In the genomic region with DNA sequence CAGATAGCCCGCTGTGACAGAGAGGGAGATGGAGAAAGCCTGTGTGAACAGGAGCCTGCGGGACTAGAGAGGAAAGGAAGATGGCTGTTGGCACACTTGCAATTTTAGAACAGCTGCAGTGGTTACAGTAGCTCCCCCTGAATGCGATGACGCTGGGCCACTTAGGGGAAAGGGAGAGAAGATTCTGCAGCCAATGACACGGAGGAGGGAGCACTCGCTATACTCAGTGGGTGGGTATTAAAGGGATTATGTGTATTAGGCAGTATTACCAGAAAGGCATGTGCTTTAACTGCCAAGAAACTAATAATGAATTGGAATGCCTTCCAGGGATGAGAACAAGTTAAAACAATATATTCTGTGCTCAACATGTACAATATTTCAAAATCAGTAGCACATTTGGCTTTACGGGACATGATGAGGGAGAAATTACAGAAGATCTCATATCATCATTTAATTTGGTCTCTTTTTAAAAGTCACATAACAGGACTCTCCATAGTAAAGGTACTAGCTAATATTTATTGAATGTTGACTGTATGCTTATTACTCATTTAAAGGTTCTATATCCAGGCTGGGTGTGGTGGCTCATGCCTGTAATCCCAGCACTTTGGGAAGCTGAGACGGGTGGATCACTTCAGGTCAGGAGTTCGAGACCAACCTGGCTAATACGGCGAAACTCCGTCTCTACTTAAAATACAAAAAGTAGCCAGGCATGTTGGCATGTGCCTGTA, we compare ENCODE assay signal across 9 cellular contexts. TPM values are rescaled to one million over a fixed set of nuclear protein-coding genes. Genes with fewer than 3 reads are reported as not detected.
DNase-seq lines count a peak whose midpoint lies in the region; ATAC-seq and TF ChIP-seq lines count a peak whose summit lies in the region.
"Had no signal": no experiment of that assay in that cellular context is flagged by ENCODE, and none has a peak within 500 bp of the region (broad histone marks: within the 10 kb centered on the region; RNA-seq: fewer than 3 reads in every experiment).

No MANE protein-coding gene starts in this region.

- H3K27ac ChIP-seq in epithelial cell of prostate, result peak overlapping the region; percentile 65

- DNase-seq in EH (ENCODE audit: low read depth) (peak; percentile 79), NCI-H2196 treated with DMSO at 0.1 percent for 48 hours (lab: John Stamatoyannopoulos, UW; ENCODE audit: unreplicated experiment) (peak; percentile 56), epithelial cell of prostate (ENCODE audit: low read depth, low spot score) (peak; percentile 72), omental fat pad (ENCODE audit: low spot score) (no peak), NCI-H345 treated with DMSO at 0.1 percent for 48 hours (lab: John Stamatoyannopoulos, UW; ENCODE audit: unreplicated experiment) (no peak), foreskin melanocyte (no peak)

- ATAC-seq in omental fat pad (ENCODE audit: low FRiP score), result peak; percentile 75
- ATAC-seq in HG02571 (IDR thresholded peaks at IDR 0.05; ENCODE audit: unreplicated experiment), result no peak
- ATAC-seq in GM19463 (IDR thresholded peaks at IDR 0.05; ENCODE audit: unreplicated experiment), result no peak
- ATAC-seq: activated T-helper 17 cell treated with anti-CD3 and anti-CD28 coated beads, Interleukin-2, amount 50 U/mL, for 72 hours had no signal

- TF ChIP-seq CTCF in omental fat pad (IDR thresholded peaks at IDR 0.05), result no peak

RNA-seq across cellular contexts. Expression of a gene that starts 35.9 kb away (rescaled TPM):
- 1,000 to 10,000 TPM in 3 of 4 donors, 100 to 1,000 TPM in 1; 935 to 2,479 (median 2,174) TPM for total RNA-seq in omental fat pad

Comparison
In these comparisons a context has a peak if more than half of its experiments do, and no peak if none do; other contexts are left out.
1. DNase-seq: peak in EH (single experiment), NCI-H2196 treated with DMSO at 0.1 percent for 48 hours (single experiment) and epithelial cell of prostate (single experiment); none in omental fat pad (single experiment), NCI-H345 treated with DMSO at 0.1 percent for 48 hours (single experiment) and foreskin melanocyte (single experiment).